ENCODE assay signal across 18 cellular contexts in the genomic region with DNA sequence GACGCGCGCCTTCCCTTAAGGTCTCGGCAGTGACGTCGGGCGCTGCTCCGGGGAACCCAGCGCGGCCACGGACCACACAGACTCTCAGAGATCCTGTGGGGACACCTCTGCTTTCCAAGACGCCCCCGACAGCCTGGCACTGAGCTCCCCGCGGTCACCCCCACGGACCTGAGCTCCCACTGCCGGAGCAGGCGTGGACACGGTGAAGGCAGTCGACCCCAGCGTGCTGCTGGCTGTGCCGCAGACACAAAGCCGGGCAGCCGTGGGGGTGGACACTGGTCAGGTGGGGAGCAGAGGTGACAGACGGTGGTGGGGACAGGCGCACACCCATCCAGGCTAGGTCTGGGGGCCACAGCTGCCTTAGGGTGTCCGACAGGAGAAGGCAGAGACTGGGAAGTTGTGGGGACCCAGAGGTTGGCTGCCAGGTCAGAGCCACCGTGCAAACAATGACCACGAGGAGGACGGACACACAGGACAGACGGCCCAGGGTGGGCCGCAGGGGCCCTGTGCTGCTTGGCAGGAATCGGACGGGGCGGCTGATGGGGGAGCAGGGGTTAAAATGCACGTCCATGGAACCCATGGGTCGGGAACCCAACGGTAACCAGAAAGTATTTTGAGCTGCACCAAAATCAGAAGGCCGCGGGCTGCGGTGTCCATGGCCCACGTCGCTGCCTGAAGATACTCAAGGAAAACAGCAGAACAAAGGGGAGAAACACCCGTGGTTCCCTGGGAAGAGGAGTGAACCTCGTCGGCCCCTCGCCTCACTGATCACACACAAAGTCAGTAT.
"Had no signal": no experiment of that assay in that cellular context is flagged by ENCODE, and none has a peak within 500 bp of the region (broad histone marks: within the 10 kb centered on the region; RNA-seq: fewer than 3 reads in every experiment).

No MANE protein-coding gene starts in this region.

- H3K4me3 ChIP-seq: dorsolateral prefrontal cortex, SJSA1, stomach had no signal

- FAIRE-seq: keratinocyte, small intestine had no signal

- H3K9me3 ChIP-seq: stomach had no signal

- ATAC-seq: naive thymus-derived CD8-positive, alpha-beta T cell; stimulated activated effector memory CD8-positive, alpha-beta T cell treated with anti-CD3 and anti-CD28 coated beads, Interleukin-12 subunit alpha, Interleukin-12 subunit beta, amount 100 ng/mL, for 72 hours had no signal

- H3K27ac Mint-ChIP-seq: activated naive CD4-positive, alpha-beta T cell treated with anti-CD3 and anti-CD28 coated beads, Interleukin-2, amount 50 U/mL, for 24 hours; stimulated activated effector memory CD8-positive, alpha-beta T cell treated with anti-CD3 and anti-CD28 coated beads, Interleukin-12 subunit alpha, Interleukin-12 subunit beta, amount 100 ng/mL, for 72 hours; T-helper 1 cell treated with Interleukin-12 subunit alpha and Interleukin-12 subunit beta and Interleukin-4 antibody, amounts not matched to agents 30 μg/mL and 1 μg/mL, for 36 hours had no signal

- H3K9me3 Mint-ChIP-seq: activated naive CD4-positive, alpha-beta T cell treated with anti-CD3 and anti-CD28 coated beads, Interleukin-2, amount 50 U/mL, for 24 hours; naive thymus-derived CD8-positive, alpha-beta T cell; stimulated activated effector memory CD8-positive, alpha-beta T cell treated with anti-CD3 and anti-CD28 coated beads, Interleukin-12 subunit alpha, Interleukin-12 subunit beta, amount 100 ng/mL, for 72 hours had no signal

- H3K27ac ChIP-seq: dorsolateral prefrontal cortex, epithelial cell of prostate, SJSA1, stomach had no signal

- H3K4me1 Mint-ChIP-seq: activated naive CD4-positive, alpha-beta T cell treated with anti-CD3 and anti-CD28 coated beads, Interleukin-2, amount 50 U/mL, for 24 hours; stimulated activated effector memory CD8-positive, alpha-beta T cell treated with anti-CD3 and anti-CD28 coated beads, Interleukin-12 subunit alpha, Interleukin-12 subunit beta, amount 100 ng/mL, for 72 hours had no signal

- H3K4me3 Mint-ChIP-seq: activated naive CD4-positive, alpha-beta T cell treated with anti-CD3 and anti-CD28 coated beads, Interleukin-2, amount 50 U/mL, for 24 hours; naive thymus-derived CD8-positive, alpha-beta T cell; stimulated activated effector memory CD8-positive, alpha-beta T cell treated with anti-CD3 and anti-CD28 coated beads, Interleukin-12 subunit alpha, Interleukin-12 subunit beta, amount 100 ng/mL, for 72 hours; T-helper 1 cell treated with Interleukin-12 subunit alpha and Interleukin-12 subunit beta and Interleukin-4 antibody, amounts not matched to agents 30 μg/mL and 1 μg/mL, for 36 hours had no signal

- DNase-seq: activated CD4-positive, alpha-beta T cell treated with anti-CD3 and anti-CD28 coated beads, Interleukin-2, amount 50 U/mL, for 1 hour; activated CD4-positive, CD25-positive, alpha-beta regulatory T cell treated with anti-CD3 and anti-CD28 coated beads, Interleukin-2, amount 50 U/mL, for 72 hours; activated gamma-delta T cell; foreskin fibroblast; hypothalamus; nucleus accumbens; small intestine; stimulated activated CD4-positive, alpha-beta T cell treated with anti-CD3 and anti-CD28 coated beads, Interleukin-4, amount 100 ng/mL, for 24 hours; stomach; trophoblast cell had no signal

- H3K27me3 Mint-ChIP-seq: activated naive CD4-positive, alpha-beta T cell treated with anti-CD3 and anti-CD28 coated beads, Interleukin-2, amount 50 U/mL, for 24 hours; naive thymus-derived CD8-positive, alpha-beta T cell had no signal
